Comparison of ENCODE assay signal across 26 cellular contexts in the genomic region with DNA sequence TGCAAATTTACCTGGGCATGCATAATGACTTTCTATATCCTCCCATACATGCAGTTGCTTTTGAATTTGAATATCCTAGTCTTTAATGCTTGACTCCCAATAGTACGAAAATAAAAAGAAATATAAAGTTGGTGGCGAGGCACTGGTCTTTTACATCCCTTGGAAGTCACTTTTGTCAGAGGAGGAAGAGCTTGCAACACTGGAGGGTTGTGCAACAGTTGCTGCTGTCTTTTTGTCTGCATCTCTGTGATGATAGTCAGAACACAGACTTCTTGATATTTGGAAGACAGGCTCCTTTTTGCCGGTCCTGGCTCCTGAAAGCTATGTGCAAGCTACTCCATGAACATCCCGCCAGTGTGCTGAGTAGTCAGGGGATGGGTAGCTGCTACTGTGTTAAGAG.
"Had no signal": no experiment of that assay in that cellular context is flagged by ENCODE, and none has a peak within 500 bp of the region (broad histone marks: within the 10 kb centered on the region; RNA-seq: fewer than 3 reads in every experiment).

No MANE protein-coding gene starts in this region.

- H3K4me3 ChIP-seq: left lung, lower lobe of right lung, ovary, right atrium auricular region, right lobe of liver, smooth muscle cell, stomach, testis, thyroid gland, transverse colon, upper lobe of left lung, vagina had no signal

- DNase-seq: hippocampal formation; kidney; left colon; left lung; lower lobe of right lung; mammary epithelial cell; mesenchymal stem cell; naive B cell; natural killer cell; nephron progenitor cell; ovary; right lobe of liver; stimulated activated CD4-positive, alpha-beta T cell treated with anti-CD3 and anti-CD28 coated beads, Interleukin-1b, Interleukin-23, amount 100 ng/mL, for 48 hours; stimulated activated CD4-positive, alpha-beta T cell treated with anti-CD3 and anti-CD28 coated beads, Interleukin-2, amount 100 ng/mL, for 48 hours; stimulated activated CD4-positive, alpha-beta T cell treated with anti-CD3 and anti-CD28 coated beads, Interleukin-4, amount 100 ng/mL, for 4 hours; stimulated activated CD8-positive, alpha-beta memory T cell treated with anti-CD3 and anti-CD28 coated beads, Interleukin-4, amount 100 ng/mL, for 48 hours; stimulated activated naive B cell treated with anti-CD40 and anti-IgM and Interleukin-4, amounts not matched to agents 10 μg/mL and 1 μg/mL and 100 μg/mL, for 72 hours; stimulated activated naive CD8-positive, alpha-beta T cell treated with anti-CD3 and anti-CD28 coated beads, Interleukin-15, Interleukin-2, amounts not matched to agents 100 U/mL and 50 U/mL, for 24 hours; stomach; testis; thyroid gland; transverse colon; upper lobe of left lung had no signal

- H3K4me1 ChIP-seq: left lung, lower lobe of right lung, right atrium auricular region, right lobe of liver, stomach, testis, thyroid gland, transverse colon, upper lobe of left lung, vagina had no signal

- H3K36me3 ChIP-seq: left lung, lower lobe of right lung, ovary, right atrium auricular region, right lobe of liver, stomach, thyroid gland, transverse colon, upper lobe of left lung, vagina had no signal

- H3K9me3 ChIP-seq: ovary, right atrium auricular region, right lobe of liver, testis, thyroid gland, transverse colon, vagina had no signal

- H3K27me3 ChIP-seq: left lung, ovary, right atrium auricular region, right lobe of liver, stomach, testis, thyroid gland, transverse colon, upper lobe of left lung, vagina had no signal
